In genomic region chr9:94904806-94905205, GRCh38 we compare ENCODE assay signal across 1 cellular context.
TF ChIP-seq lines count a peak whose summit lies in the region.

No MANE protein-coding gene starts in this region.

TF ChIP-seq in A549, 52 proteins besides CTCF, POLR2A, EP300 and RAD21 (continued from another document):
- TF ChIP-seq NPAS2 (CRISPR knock-in tag; IDR thresholded peaks at IDR 0.05; ENCODE audit: borderline replicate concordance) (no peak), EHF (CRISPR knock-in tag; IDR thresholded peaks at IDR 0.05) (peak; percentile 7; the same call in 1 of the 2 replicates), HOXA7 (CRISPR knock-in tag; IDR thresholded peaks at IDR 0.05) (peak; percentile 12; the same call in 1 of the 2 replicates), USF2 (IDR thresholded peaks at IDR 0.05) (no peak), HDAC2 (IDR thresholded peaks at IDR 0.05) (no peak), ZC3H11A (IDR thresholded peaks at IDR 0.05) (no peak)
